ENCODE assay signal across 1 cellular context in genomic region chr2:61664190-61664589, GRCh38.
A peak's percentile ranks its signal among the peaks of the same experiment; 100 is the strongest.
TF ChIP-seq lines count a peak whose summit lies in the region.

No MANE protein-coding gene starts in this region.

TF ChIP-seq in K562, 482 proteins besides CTCF, POLR2A, EP300 and RAD21 (continued from another document):
- TF ChIP-seq LCOR (CRISPR knock-in tag; IDR thresholded peaks at IDR 0.05) (no peak), POLR2B (IDR thresholded peaks at IDR 0.05; ENCODE audit: low read depth, partially characterized antibody) (no peak), CLOCK (CRISPR knock-in tag; IDR thresholded peaks at IDR 0.05; ENCODE audit: borderline replicate concordance) (no peak), EZH2 (IDR thresholded peaks at IDR 0.05; ENCODE audit: borderline replicate concordance, low read depth, low read length) (no peak), ZNF444 (CRISPR knock-in tag; IDR thresholded peaks at IDR 0.05) (no peak), ATF3 (IDR thresholded peaks at IDR 0.05) (peak; percentile 52), ATF3 (CRISPR knock-in tag; conservative IDR thresholded peaks at IDR 0.05) (no peak)
